Comparison of ENCODE assay signal across 10 cellular contexts in the genomic region with DNA sequence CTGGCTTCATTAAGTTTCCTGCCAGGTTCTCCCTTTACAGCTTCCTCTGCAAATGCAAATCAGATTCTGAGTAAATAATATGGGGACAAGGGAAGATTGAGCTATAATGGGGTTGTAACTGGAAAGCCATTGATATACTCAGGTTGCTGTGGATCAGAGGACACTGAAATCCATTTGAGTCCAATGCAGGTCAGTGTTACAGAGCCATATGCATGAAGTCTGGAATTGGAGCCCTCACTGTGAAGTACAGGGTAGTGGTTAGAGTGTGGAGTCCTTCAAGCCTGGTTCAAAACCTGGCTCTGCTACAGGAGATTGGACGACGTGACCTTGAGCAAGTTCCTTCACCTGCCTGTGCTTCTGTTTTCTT.
DNase-seq lines count a peak whose midpoint lies in the region; ATAC-seq lines count a peak whose summit lies in the region.
"Had no signal": no experiment of that assay in that cellular context is flagged by ENCODE, and none has a peak within 500 bp of the region (broad histone marks: within the 10 kb centered on the region; RNA-seq: fewer than 3 reads in every experiment).

No MANE protein-coding gene starts in this region.

- DNase-seq in memory B cell (ENCODE audit: low spot score in 2 of 2) (no peak), RKO (ENCODE audit: low spot score) (no peak), NCI-H2196 treated with DMSO at 0.1 percent for 48 hours (lab: John Stamatoyannopoulos, UW; ENCODE audit: unreplicated experiment) (no peak), NCI-H1694 (lab: John Stamatoyannopoulos, UW) (no peak)
- DNase-seq in stimulated activated CD8-positive, alpha-beta memory T cell treated with anti-CD3 and anti-CD28 coated beads, Interleukin-4, amount 100 ng/mL, for 48 hours: no peak
- DNase-seq: dermis blood vessel endothelial cell, psoas muscle had no signal

- peaks cover 28% of the 10 kb centered on the region for H3K4me1 Mint-ChIP-seq in memory B cell

- peak overlapping the region; percentile 70 for H3K27ac Mint-ChIP-seq in memory B cell

- no peaks in the 10 kb centered on the region for H3K27me3 Mint-ChIP-seq in memory B cell

- H3K9me3 Mint-ChIP-seq in memory B cell: peaks cover 2% of the 10 kb centered on the region

- ATAC-seq in GM18907 (IDR thresholded peaks at IDR 0.05; ENCODE audit: unreplicated experiment) (peak; percentile 21), GM21619 (IDR thresholded peaks at IDR 0.05; ENCODE audit: unreplicated experiment) (peak; percentile 13), HG03571 (IDR thresholded peaks at IDR 0.05; ENCODE audit: unreplicated experiment) (peak; percentile 1), memory B cell (ENCODE audit: low read depth) (no peak)
- ATAC-seq: psoas muscle had no signal

- peaks cover 2% of the 10 kb centered on the region for H3K36me3 Mint-ChIP-seq in memory B cell

- peak overlapping the region; percentile 50 for H3K4me3 Mint-ChIP-seq in memory B cell
